In the genomic region with DNA sequence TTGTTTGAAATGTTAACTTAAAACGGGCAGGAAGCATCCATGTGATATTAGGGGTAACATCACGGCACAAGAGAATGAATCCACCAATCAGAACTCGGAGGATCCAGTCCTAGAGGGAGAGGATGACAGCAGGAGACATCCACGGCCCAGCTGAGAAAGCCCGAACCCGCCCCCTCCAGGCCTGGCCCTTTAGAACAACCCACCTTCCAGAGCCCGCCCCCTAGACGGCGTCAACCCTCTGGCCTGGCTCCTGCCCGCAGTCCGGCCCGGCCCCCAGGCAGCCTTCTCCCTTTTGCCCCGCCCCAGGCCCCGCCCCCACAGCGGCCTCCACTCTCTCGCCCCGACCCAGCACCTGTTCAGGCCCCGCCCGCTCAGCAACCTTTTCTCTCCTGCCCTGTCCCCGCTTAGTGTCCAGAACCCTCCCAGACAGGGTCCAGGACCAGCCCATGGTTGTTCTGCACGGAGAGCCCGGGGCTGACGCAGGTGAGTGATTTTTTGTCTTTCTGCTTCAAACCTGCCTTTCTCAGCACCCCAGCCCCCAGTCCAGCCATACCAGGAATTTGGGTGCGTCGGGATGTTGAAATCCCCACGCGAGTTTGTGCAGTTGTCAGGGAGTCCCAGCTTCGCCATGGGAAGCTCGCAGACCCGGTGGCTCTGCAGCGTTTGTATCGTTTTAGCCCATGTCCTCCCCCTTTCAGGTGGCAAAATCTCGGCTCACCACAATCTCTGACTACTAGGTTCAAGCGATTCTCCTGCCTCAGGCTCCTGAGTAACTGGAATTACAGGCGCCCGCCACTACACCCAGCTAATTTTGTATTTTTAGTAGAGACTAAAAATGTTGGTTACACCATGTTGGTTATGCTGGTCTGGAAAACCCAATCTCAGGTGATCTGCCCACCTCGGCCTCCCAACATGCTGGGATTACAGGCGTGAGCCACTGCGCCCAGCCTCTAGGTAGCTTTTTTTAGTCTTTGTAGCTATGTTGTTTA, we compare ENCODE assay signal across 10 cellular contexts. TPM values are rescaled to one million over a fixed set of nuclear protein-coding genes. Genes with fewer than 3 reads are reported as not detected.
DNase-seq lines count a peak whose midpoint lies in the region; ATAC-seq and TF ChIP-seq lines count a peak whose summit lies in the region.
"Had no signal": no experiment of that assay in that cellular context is flagged by ENCODE, and none has a peak within 500 bp of the region (broad histone marks: within the 10 kb centered on the region; RNA-seq: fewer than 3 reads in every experiment).

No MANE protein-coding gene starts in this region.

- H3K27me3 Mint-ChIP-seq in WTC11 (ENCODE audit: low read depth): no peaks in the 10 kb centered on the region; the same call in 1 of the 2 replicates

- H3K27me3 ChIP-seq in iPS DF 6.9 (ENCODE audit: control insufficient read depth, insufficient read depth, low read length): no peaks in the 10 kb centered on the region

- DNase-seq in HT-29 (ENCODE audit: low spot score) (peak; percentile 88), WTC11 (ENCODE audit: low spot score) (peak; percentile 99), iPS DF 6.9 (ENCODE audit: low read depth, low spot score) (peak; percentile 87), retina (peak; percentile 16), COLO829 (ENCODE audit: low spot score) (no peak), foreskin melanocyte (no peak)
- DNase-seq: Kasumi-1, midbrain had no signal

- peak overlapping the region; percentile 98 for H3K27ac Mint-ChIP-seq in WTC11

- ATAC-seq in WTC11 (peak; percentile 94), GM21528 (IDR thresholded peaks at IDR 0.05; ENCODE audit: low FRiP score, unreplicated experiment) (no peak), GM21390 (IDR thresholded peaks at IDR 0.05; ENCODE audit: unreplicated experiment) (no peak)

- H3K36me3 ChIP-seq in iPS DF 6.9 (ENCODE audit: control insufficient read depth, insufficient read depth, low read length): peaks cover 10% of the 10 kb centered on the region; the same call in 1 of the 2 replicates

- no peaks in the 10 kb centered on the region for H3K9me3 ChIP-seq in iPS DF 6.9 (ENCODE audit: control insufficient read depth, insufficient read depth, low read length)

- CTCF ChIA-PET in WTC11 (lab: Charles Lee): interaction anchor here (0.5 to 1.4 kb wide), 10 partner anchors 16 to 420 kb away, joined by 3 to 5 read pairs (median 3); partner anchors contain the start of genes ZNF320, ZNF808 and ZNF816

- no peak for TF ChIP-seq CTCF in WTC11 (IDR thresholded peaks at IDR 0.05)

- peak overlapping the region; percentile 83 for H3K4me3 Mint-ChIP-seq in WTC11

- peak overlapping the region; percentile 47; the same call in 1 of the 2 replicates for H3K4me3 ChIP-seq in iPS DF 6.9 (ENCODE audit: low read length)

- H3K4me1 ChIP-seq in iPS DF 6.9 (ENCODE audit: control insufficient read depth, insufficient read depth, low read length): peaks cover 2% of the 10 kb centered on the region; the same call in 1 of the 2 replicates

- no peak overlapping the region for H3K27ac ChIP-seq in iPS DF 6.9 (ENCODE audit: low read length)

- POLR2A ChIA-PET in WTC11 (lab: Charles Lee): interaction anchor here (0.7 to 1.1 kb wide), 2 partner anchors 16 to 311 kb away, joined by 3 to 5 read pairs; partner anchors contain the start of gene ZNF816

- H3K4me1 Mint-ChIP-seq in WTC11: peaks cover 36% of the 10 kb centered on the region

- H3K9me3 Mint-ChIP-seq in WTC11: peaks cover 28% of the 10 kb centered on the region

- no CpG with 5 or more reads among the region's 39 CpGs for WGBS in iPS DF 6.9 (ENCODE audit: insufficient coverage, insufficient read length)

- peaks cover 35% of the 10 kb centered on the region for H3K36me3 Mint-ChIP-seq in WTC11

TF ChIP-seq in WTC11, 78 proteins besides CTCF, POLR2A, EP300 and RAD21 (continues in another document):
- no peak for TF ChIP-seq TP53 (CRISPR knock-in tag; IDR thresholded peaks at IDR 0.05)
- peak; percentile 78 for TF ChIP-seq NFYB (CRISPR knock-in tag; conservative IDR thresholded peaks at IDR 0.05; ENCODE audit: low read depth)
- no peak for TF ChIP-seq MLX (CRISPR knock-in tag; IDR thresholded peaks at IDR 0.05)
- TF ChIP-seq MYBL2 (CRISPR knock-in tag; IDR thresholded peaks at IDR 0.05): no peak
- TF ChIP-seq, protein P1, sequence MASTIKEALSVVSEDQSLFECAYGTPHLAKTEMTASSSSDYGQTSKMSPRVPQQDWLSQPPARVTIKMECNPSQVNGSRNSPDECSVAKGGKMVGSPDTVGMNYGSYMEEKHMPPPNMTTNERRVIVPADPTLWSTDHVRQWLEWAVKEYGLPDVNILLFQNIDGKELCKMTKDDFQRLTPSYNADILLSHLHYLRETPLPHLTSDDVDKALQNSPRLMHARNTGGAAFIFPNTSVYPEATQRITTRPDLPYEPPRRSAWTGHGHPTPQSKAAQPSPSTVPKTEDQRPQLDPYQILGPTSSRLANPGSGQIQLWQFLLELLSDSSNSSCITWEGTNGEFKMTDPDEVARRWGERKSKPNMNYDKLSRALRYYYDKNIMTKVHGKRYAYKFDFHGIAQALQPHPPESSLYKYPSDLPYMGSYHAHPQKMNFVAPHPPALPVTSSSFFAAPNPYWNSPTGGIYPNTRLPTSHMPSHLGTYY (CRISPR knock-in tag; IDR thresholded peaks at IDR 0.05): no peak
- TF ChIP-seq ARID4B (CRISPR knock-in tag; IDR thresholded peaks at IDR 0.05; ENCODE audit: borderline replicate concordance): no peak
- TF ChIP-seq SMAD3 (CRISPR knock-in tag; IDR thresholded peaks at IDR 0.05; ENCODE audit: borderline replicate concordance): no peak
- TF ChIP-seq ESRRA (CRISPR knock-in tag; IDR thresholded peaks at IDR 0.05; ENCODE audit: borderline replicate concordance): no peak
- TF ChIP-seq NFE2L1 (CRISPR knock-in tag; IDR thresholded peaks at IDR 0.05): no peak
- no peak for TF ChIP-seq FOXP4 (CRISPR knock-in tag; IDR thresholded peaks at IDR 0.05)

RNA-seq across cellular contexts. Expression of gene ZNF816, which starts 16.1 kb away (rescaled TPM):
- 8.9 and 12.3 TPM in 2 replicates for total RNA-seq in HT-29 (2014; rRNA removed; shearing (Covaris generic))
- 10.8 to 15.3 TPM (median 12.4 TPM) in 3 replicates for total RNA-seq in WTC11 (2021)

RNA-seq across cellular contexts. Expression of gene ZNF888, which starts 23.4 kb away (rescaled TPM):
- total RNA-seq in HT-29 (2014; rRNA removed; shearing (Covaris generic)): 8.2 and 10.0 TPM in 2 replicates
- total RNA-seq in WTC11 (2021): 7.6 to 9.8 TPM (median 7.8 TPM) in 3 replicates

RNA-seq across cellular contexts. Expression of gene ZNF320, which starts 49.2 kb away (rescaled TPM):
- 6.0 and 8.5 TPM in 2 replicates for total RNA-seq in HT-29 (2014; rRNA removed; shearing (Covaris generic))
- 23.7 to 25.4 TPM (median 23.8 TPM) in 3 replicates for total RNA-seq in WTC11 (2021)

Comparison
In these comparisons a context has a peak if more than half of its experiments do, and no peak if none do; other contexts are left out.
1. DNase-seq: peak in HT-29 (single experiment), WTC11 (single experiment), iPS DF 6.9 (single experiment) and retina (single experiment); none in COLO829 (single experiment) and foreskin melanocyte (single experiment).